In genomic region chr10:54091237-54091636, GRCh38 we compare ENCODE assay signal across 25 cellular contexts.
"Had no signal": no experiment of that assay in that cellular context is flagged by ENCODE, and none has a peak within 500 bp of the region (broad histone marks: within the 10 kb centered on the region; RNA-seq: fewer than 3 reads in every experiment).

No MANE protein-coding gene starts in this region.

- H3K9me3 ChIP-seq: lower lobe of right lung, neutrophil, psoas muscle, stomach, testis, thyroid gland, transverse colon, upper lobe of right lung had no signal

- H3K79me2 ChIP-seq: parathyroid adenoma had no signal

- H2AFZ ChIP-seq: parathyroid adenoma had no signal

- FAIRE-seq: islet of Langerhans, kidney, urothelium cell line had no signal

- H3K4me1 ChIP-seq: lower lobe of right lung, parathyroid adenoma, psoas muscle, stomach, testis, transverse colon, upper lobe of right lung had no signal

- H3K36me3 ChIP-seq: lower lobe of right lung, neutrophil, stomach, thyroid gland, transverse colon, upper lobe of right lung had no signal

- H3K27me3 ChIP-seq: neutrophil, stomach, testis, thyroid gland, transverse colon, upper lobe of right lung had no signal

- H3K9ac ChIP-seq: parathyroid adenoma had no signal

- H3K4me3 ChIP-seq: lower lobe of right lung, psoas muscle, skin epidermis, stomach, testis, thyroid gland, transverse colon, upper lobe of right lung had no signal

- H3K27ac ChIP-seq: lower lobe of right lung, neutrophil, parathyroid adenoma, psoas muscle, skin epidermis, stomach, testis, thyroid gland, transverse colon, upper lobe of right lung had no signal

- DNase-seq: hypothalamus; immature natural killer cell; kidney; lower lobe of right lung; mammary epithelial cell; mesenchymal stem cell; naive thymus-derived CD8-positive, alpha-beta T cell; occipital lobe; psoas muscle; stimulated activated CD4-positive, alpha-beta T cell treated with anti-CD3 and anti-CD28 coated beads, Interleukin-12 subunit alpha, Interleukin-12 subunit beta, amount 100 ng/mL, for 4 hours; stimulated activated CD4-positive, alpha-beta T cell treated with anti-CD3 and anti-CD28 coated beads, Interleukin-15, amount 100 ng/mL, for 24 hours; stimulated activated CD4-positive, alpha-beta T cell treated with anti-CD3 and anti-CD28 coated beads, Interleukin-2, amount 100 ng/mL, for 24 hours; stimulated activated CD4-positive, alpha-beta T cell treated with anti-CD3 and anti-CD28 coated beads, Interleukin-4, amount 100 ng/mL, for 1 hour; stimulated activated naive B cell treated with anti-CD40 and anti-IgM and Interleukin-4, amounts not matched to agents 10 μg/mL and 1 μg/mL and 100 μg/mL, for 72 hours; stimulated activated naive CD8-positive, alpha-beta T cell treated with anti-CD3 and anti-CD28 coated beads, Interleukin-15, Interleukin-2, amounts not matched to agents 100 U/mL and 50 U/mL, for 24 hours; stomach; testis; thyroid gland; transverse colon; upper lobe of right lung had no signal
